Comparison of ENCODE assay signal across 8 cellular contexts in the genomic region with DNA sequence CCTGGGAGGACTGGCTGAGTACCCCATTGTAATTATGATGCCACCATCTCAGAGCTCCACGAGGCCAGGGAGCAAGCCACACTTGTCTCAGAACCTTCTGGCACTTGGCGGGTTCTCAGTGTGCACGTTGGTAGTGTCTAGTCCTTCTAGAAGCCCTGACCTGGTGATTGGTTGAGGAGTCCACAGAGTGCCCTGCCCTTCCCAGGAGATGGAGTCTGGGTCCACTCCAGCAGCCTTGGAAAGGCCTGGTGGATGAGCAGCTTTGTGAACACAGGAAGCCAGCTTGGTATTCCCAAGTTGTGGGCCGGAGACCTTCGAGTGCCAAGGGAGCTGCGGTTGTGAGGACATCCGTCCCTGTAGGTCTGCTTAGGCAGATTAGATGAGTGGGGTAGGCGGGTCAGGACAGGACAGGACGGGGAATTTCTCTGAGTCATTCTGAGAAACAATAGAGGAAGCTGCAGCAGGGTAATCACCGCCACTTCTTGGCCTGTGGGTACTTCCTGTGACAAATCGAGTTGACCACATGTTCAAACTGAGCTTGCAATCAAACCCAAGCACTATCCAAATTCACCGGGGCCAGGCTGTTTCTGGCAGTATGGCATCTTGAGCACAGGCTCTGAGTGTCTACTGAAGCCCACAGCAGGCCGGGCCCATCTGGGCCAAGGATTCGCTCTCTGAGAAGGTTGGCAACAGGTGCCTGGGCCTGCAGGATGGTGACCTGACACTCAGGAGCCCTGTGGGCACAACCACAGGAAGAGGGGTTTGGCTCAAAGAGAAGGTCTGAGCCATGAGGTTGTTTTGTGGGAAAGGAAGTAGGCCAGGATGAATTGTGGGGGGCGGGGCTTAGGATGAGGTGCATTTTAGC.
A peak's percentile ranks its signal among the peaks of the same experiment; 100 is the strongest.
DNase-seq lines count a peak whose midpoint lies in the region; ATAC-seq and TF ChIP-seq lines count a peak whose summit lies in the region.

No MANE protein-coding gene starts in this region.

- ATAC-seq in GM18505 (IDR thresholded peaks at IDR 0.05; ENCODE audit: unreplicated experiment) (peak; percentile 93), HG02678 (IDR thresholded peaks at IDR 0.05; ENCODE audit: unreplicated experiment) (peak; percentile 95)

- TF ChIP-seq CTCF in epithelial cell of proximal tubule (conservative IDR thresholded peaks at IDR 0.05; ENCODE audit: low read depth, low read length) = no peak
- TF ChIP-seq CTCF in neural progenitor cell (IDR thresholded peaks at IDR 0.05) = no peak
- TF ChIP-seq CTCF in tibial artery (IDR thresholded peaks at IDR 0.05) = no peak

- no peak for TF ChIP-seq POLR2A in GM18505 (IDR thresholded peaks at IDR 0.05; ENCODE audit: borderline replicate concordance, extremely low read depth, insufficient read depth, insufficient read length)

- H3K27ac Mint-ChIP-seq in neural progenitor cell = peak overlapping the region; percentile 27

- H3K4me3 Mint-ChIP-seq in neural progenitor cell = no peak overlapping the region

- H3K27me3 Mint-ChIP-seq in neural progenitor cell (ENCODE audit: insufficient read depth, low read depth) = peaks cover 2% of the 10 kb centered on the region

- H3F3A ChIP-seq in neural progenitor cell (ENCODE audit: low read depth) = no peaks in the 10 kb centered on the region

- DNase-seq in NCI-H2029 (lab: John Stamatoyannopoulos, UW) (peak; percentile 55), epithelial cell of proximal tubule (ENCODE audit: low read depth) (peak; percentile 79), neural progenitor cell (ENCODE audit: low spot score) (no peak), tibial artery (peak; percentile 65 to 74), NCI-H774 (lab: John Stamatoyannopoulos, UW) (no peak)
- DNase-seq in activated CD8-positive, alpha-beta memory T cell treated with anti-CD3 and anti-CD28 coated beads for 1 hour (ENCODE audit: extremely low read depth in 1 of 2, low read depth in 1 of 2) = peak; percentile 9 to 24

- intact Hi-C loops in tibial artery (cut with DNase I; ENCODE audit: low total_unique reads) = no loop called here

- no peaks in the 10 kb centered on the region for H3K79me2 ChIP-seq in neural progenitor cell (ENCODE audit: low read depth)

- no peak overlapping the region for H3K27ac ChIP-seq in neural progenitor cell
- H3K27ac ChIP-seq in tibial artery = no peak overlapping the region

- no peak overlapping the region for H3K9ac ChIP-seq in neural progenitor cell

- H3K36me3 Mint-ChIP-seq in neural progenitor cell = peaks cover 9% of the 10 kb centered on the region

- H3K27me3 ChIP-seq in neural progenitor cell (no peaks in the 10 kb centered on the region), tibial artery (no peaks in the 10 kb centered on the region)

- H3K9me3 ChIP-seq in neural progenitor cell (ENCODE audit: low read depth) (no peaks in the 10 kb centered on the region), tibial artery (no peaks in the 10 kb centered on the region)

- H3K36me3 ChIP-seq in neural progenitor cell (no peaks in the 10 kb centered on the region), tibial artery (peaks cover 0 to 4% (median 0%) of the 10 kb centered on the region in 3 donors)

- no peaks in the 10 kb centered on the region for H3K9me3 Mint-ChIP-seq in neural progenitor cell

- no peak overlapping the region for H2AFZ ChIP-seq in neural progenitor cell (replicated peaks)

- H3K4me3 ChIP-seq in epithelial cell of proximal tubule (ENCODE audit: low read depth, low read length) (no peak overlapping the region), neural progenitor cell (no peak overlapping the region), tibial artery (no peak overlapping the region)

- H3K4me1 Mint-ChIP-seq in neural progenitor cell = peaks cover 16% of the 10 kb centered on the region

- no peaks in the 10 kb centered on the region for H4K20me1 ChIP-seq in neural progenitor cell (ENCODE audit: low read depth)

- no peak overlapping the region for H3K4me2 ChIP-seq in neural progenitor cell

- H3K4me1 ChIP-seq in neural progenitor cell (no peaks in the 10 kb centered on the region), tibial artery (peaks cover 0 to 8% (median 4%) of the 10 kb centered on the region in 4 donors)

Comparison
In these comparisons a context has a peak if more than half of its experiments do, and no peak if none do; other contexts are left out.
1. DNase-seq: peak in NCI-H2029 (single experiment), activated CD8-positive, alpha-beta memory T cell treated with anti-CD3 and anti-CD28 coated beads for 1 hour (2 of 2), epithelial cell of proximal tubule (single experiment) and tibial artery (2 of 2); none in neural progenitor cell (single experiment) and NCI-H774 (single experiment).